1 cellular context compared by ENCODE assay signal in genomic region chr7:2148189-2148588, GRCh38.
TF ChIP-seq lines count a peak whose summit lies in the region.

No MANE protein-coding gene starts in this region.

TF ChIP-seq in H1, 55 proteins besides CTCF, POLR2A, EP300 and RAD21 (continued from another document):
- no peak for TF ChIP-seq KDM1A (IDR thresholded peaks at IDR 0.05; ENCODE audit: borderline replicate concordance, low read length)
- no peak for TF ChIP-seq TCF12 (IDR thresholded peaks at IDR 0.05; ENCODE audit: low read depth, low read length)
- no peak for TF ChIP-seq RFX5 (IDR thresholded peaks at IDR 0.05; ENCODE audit: borderline replicate concordance, low read depth, low read length)
- no peak for TF ChIP-seq HDAC6 (IDR thresholded peaks at IDR 0.05; ENCODE audit: low read depth, low read length)
- TF ChIP-seq POLR2AphosphoS5 (IDR thresholded peaks at IDR 0.05; ENCODE audit: low read depth, low read length): no peak
- TF ChIP-seq CHD1 (IDR thresholded peaks at IDR 0.05; ENCODE audit: low read depth, low read length): no peak
- TF ChIP-seq SIN3A (conservative IDR thresholded peaks at IDR 0.05 in 1 of 2, IDR thresholded peaks at IDR 0.05 in 1 of 2; ENCODE audit: low read depth in 1 of 2, low read length in 2 of 2): no peak
- TF ChIP-seq E2F6 (IDR thresholded peaks at IDR 0.05): no peak
- TF ChIP-seq SP4 (IDR thresholded peaks at IDR 0.05; ENCODE audit: low read length): no peak
- TF ChIP-seq JUND (IDR thresholded peaks at IDR 0.05; ENCODE audit: low read length): no peak
- no peak for TF ChIP-seq ASH2L (IDR thresholded peaks at IDR 0.05; ENCODE audit: low read length)
- no peak for TF ChIP-seq JUN (IDR thresholded peaks at IDR 0.05; ENCODE audit: low read depth, low read length)
- TF ChIP-seq MAFK (IDR thresholded peaks at IDR 0.05; ENCODE audit: low read depth, low read length): no peak
- no peak for TF ChIP-seq CHD7 (IDR thresholded peaks at IDR 0.05; ENCODE audit: insufficient replicate concordance, low read length)
